In genomic region chr10:2938869-2939268, GRCh38 we compare ENCODE assay signal across 19 cellular contexts.
DNase-seq lines count a peak whose midpoint lies in the region; ATAC-seq, FAIRE-seq and TF ChIP-seq lines count a peak whose summit lies in the region.
"Had no signal": no experiment of that assay in that cellular context is flagged by ENCODE, and none has a peak within 500 bp of the region (broad histone marks: within the 10 kb centered on the region; RNA-seq: fewer than 3 reads in every experiment).

No MANE protein-coding gene starts in this region.

- intact Hi-C loops in activated T-helper 2 cell treated with anti-CD3 and anti-CD28 coated beads, Interferon-gamma antibody, Interleukin-2, Interleukin-4, amounts not matched to agents 10 μg/mL and 5 μg/mL and 100 μg/mL, durations not matched to agents 14 hours and 24 hours and 36 hours (cut with micrococcal nuclease) = no loop called here

- CTCF ChIA-PET in A549 (lab: Yijun Ruan, JAX) = interaction anchor here (0.8 to 4.1 kb wide), 6 partner anchors 10 to 106 kb away, joined by 3 to 57 read pairs (median 13); no protein-coding TSS in a partner anchor

- no peak overlapping the region for H3K4me3 ChIP-seq in A549
- H3K4me3 ChIP-seq in fibroblast of pulmonary artery (replicated peaks; ENCODE audit: low read depth, low read length) = no peak overlapping the region
- no peak overlapping the region for H3K4me3 ChIP-seq in coronary artery
- H3K4me3 ChIP-seq: adrenal gland, esophagus muscularis mucosa, skin epidermis had no signal

- no peak overlapping the region for H3K4me3 Mint-ChIP-seq in activated T-helper 2 cell treated with anti-CD3 and anti-CD28 coated beads, Interferon-gamma antibody, Interleukin-2, Interleukin-4, amounts not matched to agents 10 μg/mL and 5 μg/mL and 100 μg/mL, durations not matched to agents 14 hours and 24 hours and 36 hours (ENCODE audit: low read depth)
- H3K4me3 Mint-ChIP-seq: T-helper 2 cell treated with Interferon-gamma antibody and Interleukin-4, amounts not matched to agents 5 μg/mL and 100 μg/mL, for 36 hours had no signal

- H3K36me3 Mint-ChIP-seq in activated T-helper 2 cell treated with anti-CD3 and anti-CD28 coated beads, Interferon-gamma antibody, Interleukin-2, Interleukin-4, amounts not matched to agents 10 μg/mL and 5 μg/mL and 100 μg/mL, durations not matched to agents 14 hours and 24 hours and 36 hours (ENCODE audit: low read depth) = no peaks in the 10 kb centered on the region

- no peaks in the 10 kb centered on the region for H3K9me3 ChIP-seq in A549
- H3K9me3 ChIP-seq: adrenal gland, esophagus muscularis mucosa had no signal

- TF ChIP-seq CTCF in A549 (IDR thresholded peaks at IDR 0.05) (peak; percentile 51; the same call in 2 of the 3 replicates), GM10266 (IDR thresholded peaks at IDR 0.05; ENCODE audit: control insufficient read depth, insufficient read depth, low read depth, missing control alignments) (peak; percentile 9), fibroblast of pulmonary artery (IDR thresholded peaks at IDR 0.05; ENCODE audit: low read length, missing control alignments) (peak; percentile 15), coronary artery (IDR thresholded peaks at IDR 0.05) (no peak)

- no peak overlapping the region for H3K27ac ChIP-seq in A549
- no peak overlapping the region for H3K27ac ChIP-seq in coronary artery
- H3K27ac ChIP-seq: adrenal gland, esophagus muscularis mucosa, skin epidermis had no signal

- H3K4me1 Mint-ChIP-seq in activated T-helper 2 cell treated with anti-CD3 and anti-CD28 coated beads, Interferon-gamma antibody, Interleukin-2, Interleukin-4, amounts not matched to agents 10 μg/mL and 5 μg/mL and 100 μg/mL, durations not matched to agents 14 hours and 24 hours and 36 hours (ENCODE audit: low read depth) = peaks cover 3% of the 10 kb centered on the region

- H3K27ac Mint-ChIP-seq in activated T-helper 2 cell treated with anti-CD3 and anti-CD28 coated beads, Interferon-gamma antibody, Interleukin-2, Interleukin-4, amounts not matched to agents 10 μg/mL and 5 μg/mL and 100 μg/mL, durations not matched to agents 14 hours and 24 hours and 36 hours = no peak overlapping the region
- H3K27ac Mint-ChIP-seq: T-helper 2 cell treated with Interferon-gamma antibody and Interleukin-4, amounts not matched to agents 5 μg/mL and 100 μg/mL, for 36 hours had no signal

- H3K27me3 Mint-ChIP-seq in activated T-helper 2 cell treated with anti-CD3 and anti-CD28 coated beads, Interferon-gamma antibody, Interleukin-2, Interleukin-4, amounts not matched to agents 10 μg/mL and 5 μg/mL and 100 μg/mL, durations not matched to agents 14 hours and 24 hours and 36 hours (ENCODE audit: low read depth) = peaks cover 48% of the 10 kb centered on the region

- DNase-seq in A549 (ENCODE audit: low read depth in 1 of 2, low spot score in 1 of 2) (peak in 1 of 2 experiments; percentile 31), GM10266 (ENCODE audit: extremely low spot score) (no peak), RKO (ENCODE audit: low spot score) (peak; percentile 34), fibroblast of pulmonary artery (ENCODE audit: low read depth) (peak; percentile 13), T-helper 9 cell (no peak), COR-L47 (lab: John Stamatoyannopoulos, UW) (no peak), coronary artery (ENCODE audit: low spot score) (no peak)
- DNase-seq in activated T-helper 2 cell treated with anti-CD3 and anti-CD28 coated beads, Interferon-gamma antibody, Interleukin-2, Interleukin-4, amounts not matched to agents 10 μg/mL and 5 μg/mL and 100 μg/mL, durations not matched to agents 14 hours and 24 hours and 36 hours (ENCODE audit: low spot score) = no peak
- DNase-seq: activated CD4-positive, alpha-beta T cell treated with anti-CD3 and anti-CD28 coated beads for 48 hours; activated T-cell treated with anti-CD3 and anti-CD28 coated beads, Interleukin-2, amount 50 U/mL, for 1 hour; adrenal gland; cortex of kidney; DMS79; NCI-H524 treated with DMSO at 0.1 percent for 48 hours; substantia nigra had no signal

- POLR2A ChIA-PET in A549 (lab: Yijun Ruan, JAX) = no interaction called here

- H3K9me3 Mint-ChIP-seq in activated T-helper 2 cell treated with anti-CD3 and anti-CD28 coated beads, Interferon-gamma antibody, Interleukin-2, Interleukin-4, amounts not matched to agents 10 μg/mL and 5 μg/mL and 100 μg/mL, durations not matched to agents 14 hours and 24 hours and 36 hours = no peaks in the 10 kb centered on the region
- H3K9me3 Mint-ChIP-seq: T-helper 2 cell treated with Interferon-gamma antibody and Interleukin-4, amounts not matched to agents 5 μg/mL and 100 μg/mL, for 36 hours had no signal

- peaks cover 3% of the 10 kb centered on the region; the same call in 2 of the 3 replicates for H3K4me1 ChIP-seq in A549
- H3K4me1 ChIP-seq: adrenal gland had no signal

- peak; percentile 51 to 61; a peak in 4 of 5 replicates for TF ChIP-seq RAD21 in A549 (conservative IDR thresholded peaks at IDR 0.05 in 1 of 2, IDR thresholded peaks at IDR 0.05 in 1 of 2)

- ATAC-seq in A549 = peak; percentile 71 to 73
- ATAC-seq: Right ventricle myocardium inferior had no signal

- TF ChIP-seq EP300 in A549 (IDR thresholded peaks at IDR 0.05) = no peak

- H3K4me2 ChIP-seq in A549 = no peak overlapping the region

- no peak for TF ChIP-seq POLR2A in A549 (IDR thresholded peaks at IDR 0.05; ENCODE audit: low read length)

- FAIRE-seq in A549 (lab: Jason Lieb, UNC) = peak; percentile 93

- 13% methylated on average over 3 of the region's 3 CpGs for WGBS in A549 (ENCODE audit: missing lambda C conversion rate)

TF ChIP-seq in A549, 52 proteins besides CTCF, POLR2A, EP300 and RAD21:
- TF ChIP-seq SMC3 (IDR thresholded peaks at IDR 0.05) (peak; percentile 63), BCL3 (IDR thresholded peaks at IDR 0.05) (no peak)

Comparison
In these comparisons a context has a peak if more than half of its experiments do, and no peak if none do; other contexts are left out.
1. DNase-seq: peak in RKO (single experiment) and fibroblast of pulmonary artery (single experiment); none in GM10266 (single experiment), activated T-helper 2 cell treated with anti-CD3 and anti-CD28 coated beads, Interferon-gamma antibody, Interleukin-2, Interleukin-4, amounts not matched to agents 10 μg/mL and 5 μg/mL and 100 μg/mL, durations not matched to agents 14 hours and 24 hours and 36 hours (single experiment), T-helper 9 cell (single experiment), COR-L47 (single experiment) and coronary artery (single experiment).